In genomic region chr19:34675250-34675649, GRCh38 we compare ENCODE assay signal across 1 cellular context.
TF ChIP-seq lines count a peak whose summit lies in the region.

No MANE protein-coding gene starts in this region.

TF ChIP-seq in K562, 482 proteins besides CTCF, POLR2A, EP300 and RAD21:
- TF ChIP-seq ZNF311 (CRISPR knock-in tag; IDR thresholded peaks at IDR 0.05) = peak; percentile 87
- TF ChIP-seq PYGO2 (tag; IDR thresholded peaks at IDR 0.05) = 0 out of 2 replicates have a peak, but pooled peaks have one; percentile 32
- no peak for TF ChIP-seq SMAD1 (IDR thresholded peaks at IDR 0.05; ENCODE audit: low read depth, low read length, partially characterized antibody)
- 0 out of 2 replicates have a peak, but pooled peaks have one; percentile 37 for TF ChIP-seq ZNF592 (IDR thresholded peaks at IDR 0.05)
- peak; percentile 72; the same call in 1 of the 2 replicates for TF ChIP-seq ZNF583 (CRISPR knock-in tag; IDR thresholded peaks at IDR 0.05)
- TF ChIP-seq ZNF740 (CRISPR knock-in tag; IDR thresholded peaks at IDR 0.05) = no peak
- TF ChIP-seq ZNF740 (tag; IDR thresholded peaks at IDR 0.05) = peak in 1 of 2 experiments; percentile 74; a peak in 1 of 4 replicates
- TF ChIP-seq THRAP3 (IDR thresholded peaks at IDR 0.05; ENCODE audit: borderline replicate concordance) = no peak
